In genomic region chr22:44736581-44737413, GRCh38 we compare ENCODE assay signal across 3 cellular contexts. TPM values are rescaled to one million over a fixed set of nuclear protein-coding genes. Genes with fewer than 3 reads are reported as not detected.
"Had no signal": no experiment of that assay in that cellular context is flagged by ENCODE, and none has a peak within 500 bp of the region (broad histone marks: within the 10 kb centered on the region; RNA-seq: fewer than 3 reads in every experiment).

No MANE protein-coding gene starts in this region.

- DNase-seq: dermis blood vessel endothelial cell had no signal

- H3K4me3 ChIP-seq: pancreas, thyroid gland had no signal

- H3K9me3 ChIP-seq: pancreas, thyroid gland had no signal

- H3K27me3 ChIP-seq: pancreas, thyroid gland had no signal

- H3K27ac ChIP-seq: pancreas, thyroid gland had no signal

- H3K4me1 ChIP-seq: pancreas, thyroid gland had no signal

RNA-seq across cellular contexts. Expression of gene ARHGAP8, which starts 15.6 kb away (rescaled TPM):
- total RNA-seq: dermis blood vessel endothelial cell had no signal
